1 cellular context compared by ENCODE assay signal in the genomic region with DNA sequence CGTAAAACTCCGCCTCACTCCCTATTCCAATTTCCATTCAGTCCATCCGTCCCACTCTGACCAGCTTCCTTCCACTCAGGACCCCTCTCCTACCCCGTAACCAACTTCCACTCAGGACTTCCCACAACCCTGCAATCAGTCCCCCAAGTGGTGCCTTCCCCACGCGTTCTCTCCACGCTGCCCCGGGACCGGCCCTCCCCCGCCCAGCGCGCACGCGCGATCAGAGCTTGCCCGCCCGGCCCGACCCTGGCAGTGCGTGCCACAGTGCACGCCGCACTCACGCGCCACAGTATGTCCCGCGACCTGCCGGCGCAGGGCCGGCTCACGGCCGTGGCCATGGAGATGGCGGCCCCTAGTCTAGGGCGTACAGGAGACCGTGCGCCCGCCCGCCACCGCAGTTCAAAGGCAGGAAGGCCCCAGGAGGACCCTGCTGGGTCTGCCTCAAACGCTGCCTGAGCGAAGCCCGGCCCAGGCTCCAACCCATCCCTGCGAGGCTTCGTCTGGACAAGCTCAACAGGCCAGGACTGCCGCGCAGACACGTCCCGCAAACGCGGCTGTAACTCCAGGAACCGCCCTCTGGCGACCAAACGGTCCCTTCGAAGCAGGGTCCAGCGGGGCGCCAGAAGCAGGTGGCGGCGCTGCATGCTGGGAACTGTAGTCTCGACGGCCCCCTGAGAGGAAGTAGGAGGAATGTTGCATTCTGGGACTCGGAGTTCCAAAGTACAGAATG.
TF ChIP-seq lines count a peak whose summit lies in the region.

A gene with protein sequence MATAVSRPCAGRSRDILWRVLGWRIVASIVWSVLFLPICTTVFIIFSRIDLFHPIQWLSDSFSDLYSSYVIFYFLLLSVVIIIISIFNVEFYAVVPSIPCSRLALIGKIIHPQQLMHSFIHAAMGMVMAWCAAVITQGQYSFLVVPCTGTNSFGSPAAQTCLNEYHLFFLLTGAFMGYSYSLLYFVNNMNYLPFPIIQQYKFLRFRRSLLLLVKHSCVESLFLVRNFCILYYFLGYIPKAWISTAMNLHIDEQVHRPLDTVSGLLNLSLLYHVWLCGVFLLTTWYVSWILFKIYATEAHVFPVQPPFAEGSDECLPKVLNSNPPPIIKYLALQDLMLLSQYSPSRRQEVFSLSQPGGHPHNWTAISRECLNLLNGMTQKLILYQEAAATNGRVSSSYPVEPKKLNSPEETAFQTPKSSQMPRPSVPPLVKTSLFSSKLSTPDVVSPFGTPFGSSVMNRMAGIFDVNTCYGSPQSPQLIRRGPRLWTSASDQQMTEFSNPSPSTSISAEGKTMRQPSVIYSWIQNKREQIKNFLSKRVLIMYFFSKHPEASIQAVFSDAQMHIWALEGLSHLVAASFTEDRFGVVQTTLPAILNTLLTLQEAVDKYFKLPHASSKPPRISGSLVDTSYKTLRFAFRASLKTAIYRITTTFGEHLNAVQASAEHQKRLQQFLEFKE (minus strand): TSS at position 373 of the 730 bp plus-strand sequence. CDS start 35 bp downstream, at position 338.

TF ChIP-seq in K562, 482 proteins besides CTCF, POLR2A, EP300 and RAD21 (continued from another document and continues in another):
- TF ChIP-seq, protein P1, sequence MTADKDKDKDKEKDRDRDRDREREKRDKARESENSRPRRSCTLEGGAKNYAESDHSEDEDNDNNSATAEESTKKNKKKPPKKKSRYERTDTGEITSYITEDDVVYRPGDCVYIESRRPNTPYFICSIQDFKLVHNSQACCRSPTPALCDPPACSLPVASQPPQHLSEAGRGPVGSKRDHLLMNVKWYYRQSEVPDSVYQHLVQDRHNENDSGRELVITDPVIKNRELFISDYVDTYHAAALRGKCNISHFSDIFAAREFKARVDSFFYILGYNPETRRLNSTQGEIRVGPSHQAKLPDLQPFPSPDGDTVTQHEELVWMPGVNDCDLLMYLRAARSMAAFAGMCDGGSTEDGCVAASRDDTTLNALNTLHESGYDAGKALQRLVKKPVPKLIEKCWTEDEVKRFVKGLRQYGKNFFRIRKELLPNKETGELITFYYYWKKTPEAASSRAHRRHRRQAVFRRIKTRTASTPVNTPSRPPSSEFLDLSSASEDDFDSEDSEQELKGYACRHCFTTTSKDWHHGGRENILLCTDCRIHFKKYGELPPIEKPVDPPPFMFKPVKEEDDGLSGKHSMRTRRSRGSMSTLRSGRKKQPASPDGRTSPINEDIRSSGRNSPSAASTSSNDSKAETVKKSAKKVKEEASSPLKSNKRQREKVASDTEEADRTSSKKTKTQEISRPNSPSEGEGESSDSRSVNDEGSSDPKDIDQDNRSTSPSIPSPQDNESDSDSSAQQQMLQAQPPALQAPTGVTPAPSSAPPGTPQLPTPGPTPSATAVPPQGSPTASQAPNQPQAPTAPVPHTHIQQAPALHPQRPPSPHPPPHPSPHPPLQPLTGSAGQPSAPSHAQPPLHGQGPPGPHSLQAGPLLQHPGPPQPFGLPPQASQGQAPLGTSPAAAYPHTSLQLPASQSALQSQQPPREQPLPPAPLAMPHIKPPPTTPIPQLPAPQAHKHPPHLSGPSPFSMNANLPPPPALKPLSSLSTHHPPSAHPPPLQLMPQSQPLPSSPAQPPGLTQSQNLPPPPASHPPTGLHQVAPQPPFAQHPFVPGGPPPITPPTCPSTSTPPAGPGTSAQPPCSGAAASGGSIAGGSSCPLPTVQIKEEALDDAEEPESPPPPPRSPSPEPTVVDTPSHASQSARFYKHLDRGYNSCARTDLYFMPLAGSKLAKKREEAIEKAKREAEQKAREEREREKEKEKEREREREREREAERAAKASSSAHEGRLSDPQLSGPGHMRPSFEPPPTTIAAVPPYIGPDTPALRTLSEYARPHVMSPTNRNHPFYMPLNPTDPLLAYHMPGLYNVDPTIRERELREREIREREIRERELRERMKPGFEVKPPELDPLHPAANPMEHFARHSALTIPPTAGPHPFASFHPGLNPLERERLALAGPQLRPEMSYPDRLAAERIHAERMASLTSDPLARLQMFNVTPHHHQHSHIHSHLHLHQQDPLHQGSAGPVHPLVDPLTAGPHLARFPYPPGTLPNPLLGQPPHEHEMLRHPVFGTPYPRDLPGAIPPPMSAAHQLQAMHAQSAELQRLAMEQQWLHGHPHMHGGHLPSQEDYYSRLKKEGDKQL (CRISPR knock-in tag; IDR thresholded peaks at IDR 0.05; ENCODE audit: borderline replicate concordance), result no peak
- peak; percentile 15; the same call in 1 of the 2 replicates for TF ChIP-seq ZNF384 (IDR thresholded peaks at IDR 0.05; ENCODE audit: low read depth, low read length)
- TF ChIP-seq CTBP1 (IDR thresholded peaks at IDR 0.05; ENCODE audit: borderline replicate concordance), result peak; percentile 92
- no peak for TF ChIP-seq KLF16 (IDR thresholded peaks at IDR 0.05)
- peak in 1 of 2 experiments; percentile 15; a peak in 1 of 4 replicates for TF ChIP-seq CSDE1 (IDR thresholded peaks at IDR 0.05)
- TF ChIP-seq SMAD4 (CRISPR knock-in tag; conservative IDR thresholded peaks at IDR 0.05), result peak; percentile 79
- TF ChIP-seq MEF2D (tag; conservative IDR thresholded peaks at IDR 0.05; ENCODE audit: low read depth), result peak; percentile 86
- TF ChIP-seq, protein P2, sequence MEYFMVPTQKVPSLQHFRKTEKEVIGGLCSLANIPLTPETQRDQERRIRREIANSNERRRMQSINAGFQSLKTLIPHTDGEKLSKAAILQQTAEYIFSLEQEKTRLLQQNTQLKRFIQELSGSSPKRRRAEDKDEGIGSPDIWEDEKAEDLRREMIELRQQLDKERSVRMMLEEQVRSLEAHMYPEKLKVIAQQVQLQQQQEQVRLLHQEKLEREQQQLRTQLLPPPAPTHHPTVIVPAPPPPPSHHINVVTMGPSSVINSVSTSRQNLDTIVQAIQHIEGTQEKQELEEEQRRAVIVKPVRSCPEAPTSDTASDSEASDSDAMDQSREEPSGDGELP (CRISPR knock-in tag; IDR thresholded peaks at IDR 0.05; ENCODE audit: borderline replicate concordance), result peak; percentile 99
- TF ChIP-seq KDM4B (IDR thresholded peaks at IDR 0.05; ENCODE audit: borderline replicate concordance in 2 of 2, low read depth in 1 of 2), result peak in 1 of 2 experiments; percentile 86; a peak in 1 of 4 replicates
- TF ChIP-seq HNRNPH1 (optimal IDR thresholded peaks at IDR 0.05; ENCODE audit: low read depth, low read length), result no peak
- peak; percentile 76; the same call in 1 of the 2 replicates for TF ChIP-seq TCFL5 (CRISPR knock-in tag; conservative IDR thresholded peaks at IDR 0.05)
- no peak for TF ChIP-seq E4F1 (CRISPR knock-in tag; IDR thresholded peaks at IDR 0.05; ENCODE audit: borderline replicate concordance)
- TF ChIP-seq MED1 (CRISPR knock-in tag; IDR thresholded peaks at IDR 0.05; ENCODE audit: borderline replicate concordance), result no peak
- TF ChIP-seq ZFPM2 (CRISPR knock-in tag; IDR thresholded peaks at IDR 0.05), result no peak
- 0 out of 2 replicates have a peak, but pooled peaks have one; percentile 18 for TF ChIP-seq PHB (CRISPR knock-in tag; IDR thresholded peaks at IDR 0.05)
- TF ChIP-seq TAF1 (IDR thresholded peaks at IDR 0.05; ENCODE audit: control insufficient read depth, extremely low read depth, insufficient read depth, low read length, severe bottlenecking), result peak; percentile 57
- no peak for TF ChIP-seq ETS2 (tag; IDR thresholded peaks at IDR 0.05; ENCODE audit: borderline replicate concordance, poor library complexity, severe bottlenecking)
- TF ChIP-seq RBM14 (IDR thresholded peaks at IDR 0.05; ENCODE audit: borderline replicate concordance, insufficient read depth, low read depth, low read length), result peak; percentile 82; the same call in 1 of the 2 replicates
- no peak for TF ChIP-seq PURB (CRISPR knock-in tag; IDR thresholded peaks at IDR 0.05; ENCODE audit: low read depth)
- TF ChIP-seq STAT5B (CRISPR knock-in tag; IDR thresholded peaks at IDR 0.05), result no peak
- no peak for TF ChIP-seq ZKSCAN3 (CRISPR knock-in tag; IDR thresholded peaks at IDR 0.05)
- peak; percentile 47; the same call in 1 of the 2 replicates for TF ChIP-seq ZNF79 (CRISPR knock-in tag; IDR thresholded peaks at IDR 0.05; ENCODE audit: low read depth)
- TF ChIP-seq ASH1L (IDR thresholded peaks at IDR 0.05; ENCODE audit: borderline replicate concordance, low read depth, partially characterized antibody), result peak; percentile 88
- 0 out of 2 replicates have a peak, but pooled peaks have one; percentile 41 for TF ChIP-seq HDAC2 (IDR thresholded peaks at IDR 0.05)
- TF ChIP-seq DDX20 (tag; IDR thresholded peaks at IDR 0.05; ENCODE audit: low read depth), result no peak
- TF ChIP-seq NCOA1 (IDR thresholded peaks at IDR 0.05; ENCODE audit: low read depth), result no peak
- TF ChIP-seq FOXA1 (IDR thresholded peaks at IDR 0.05; ENCODE audit: borderline replicate concordance), result no peak
- peak in 1 of 2 experiments; percentile 68; a peak in 2 of 4 replicates for TF ChIP-seq FOXA3 (CRISPR knock-in tag; conservative IDR thresholded peaks at IDR 0.05 in 1 of 2, IDR thresholded peaks at IDR 0.05 in 1 of 2)
- no peak; the same call in 1 of the 2 replicates for TF ChIP-seq RAD51 (IDR thresholded peaks at IDR 0.05; ENCODE audit: borderline replicate concordance, low read depth)
- TF ChIP-seq BRCA1 (IDR thresholded peaks at IDR 0.05), result no peak
- TF ChIP-seq BRCA1 (CRISPR knock-in tag; IDR thresholded peaks at IDR 0.05), result no peak
- no peak; the same call in 1 of the 2 replicates for TF ChIP-seq LEF1 (IDR thresholded peaks at IDR 0.05)
- TF ChIP-seq, protein P3, sequence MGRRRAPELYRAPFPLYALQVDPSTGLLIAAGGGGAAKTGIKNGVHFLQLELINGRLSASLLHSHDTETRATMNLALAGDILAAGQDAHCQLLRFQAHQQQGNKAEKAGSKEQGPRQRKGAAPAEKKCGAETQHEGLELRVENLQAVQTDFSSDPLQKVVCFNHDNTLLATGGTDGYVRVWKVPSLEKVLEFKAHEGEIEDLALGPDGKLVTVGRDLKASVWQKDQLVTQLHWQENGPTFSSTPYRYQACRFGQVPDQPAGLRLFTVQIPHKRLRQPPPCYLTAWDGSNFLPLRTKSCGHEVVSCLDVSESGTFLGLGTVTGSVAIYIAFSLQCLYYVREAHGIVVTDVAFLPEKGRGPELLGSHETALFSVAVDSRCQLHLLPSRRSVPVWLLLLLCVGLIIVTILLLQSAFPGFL (CRISPR knock-in tag; IDR thresholded peaks at IDR 0.05), result no peak
- TF ChIP-seq HNRNPUL1 (IDR thresholded peaks at IDR 0.05; ENCODE audit: low read length), result no peak
- TF ChIP-seq NCOA4 (IDR thresholded peaks at IDR 0.05; ENCODE audit: partially characterized antibody), result no peak
- TF ChIP-seq RNF2 (IDR thresholded peaks at IDR 0.05), result peak; percentile 93
- no peak for TF ChIP-seq ILK (tag; IDR thresholded peaks at IDR 0.05; ENCODE audit: borderline replicate concordance, low read depth)
- no peak for TF ChIP-seq ZNF77 (CRISPR knock-in tag; IDR thresholded peaks at IDR 0.05)
- peak; percentile 100 for TF ChIP-seq HCFC1 (IDR thresholded peaks at IDR 0.05; ENCODE audit: low read depth, low read length)
- TF ChIP-seq MYBL2 (IDR thresholded peaks at IDR 0.05; ENCODE audit: low read depth), result peak; percentile 78; the same call in 1 of the 2 replicates
- no peak for TF ChIP-seq MYBL2 (CRISPR knock-in tag; IDR thresholded peaks at IDR 0.05; ENCODE audit: borderline replicate concordance)
- no peak for TF ChIP-seq KAT8 (IDR thresholded peaks at IDR 0.05; ENCODE audit: low read depth)
- TF ChIP-seq MXD1 (CRISPR knock-in tag; IDR thresholded peaks at IDR 0.05; ENCODE audit: borderline replicate concordance, poor library complexity, severe bottlenecking), result peak; percentile 80
- TF ChIP-seq ATF4 (CRISPR knock-in tag; IDR thresholded peaks at IDR 0.05), result no peak; the same call in 1 of the 2 replicates
- no peak for TF ChIP-seq GTF2B (IDR thresholded peaks at IDR 0.05; ENCODE audit: extremely low read depth, insufficient read length)
- TF ChIP-seq POLR2G (IDR thresholded peaks at IDR 0.05; ENCODE audit: low read depth, low read length), result peak; percentile 98
- TF ChIP-seq DLX4 (CRISPR knock-in tag; IDR thresholded peaks at IDR 0.05), result no peak
